ENCODE assay signal across 11 cellular contexts in genomic region chr4:84451546-84451945, GRCh38. TPM values are rescaled to one million over a fixed set of nuclear protein-coding genes. Genes with fewer than 3 reads are reported as not detected.
A peak's percentile ranks its signal among the peaks of the same experiment; 100 is the strongest.
DNase-seq lines count a peak whose midpoint lies in the region; ATAC-seq and TF ChIP-seq lines count a peak whose summit lies in the region.
"Had no signal": no experiment of that assay in that cellular context is flagged by ENCODE, and none has a peak within 500 bp of the region (broad histone marks: within the 10 kb centered on the region; RNA-seq: fewer than 3 reads in every experiment).

No MANE protein-coding gene starts in this region.

- H3K9me3 ChIP-seq in mammary epithelial cell (replicated peaks; ENCODE audit: insufficient read depth, low read length): no peaks in the 10 kb centered on the region

- ATAC-seq in GM21360 (IDR thresholded peaks at IDR 0.05; ENCODE audit: unreplicated experiment): no peak
- ATAC-seq: left cardiac atrium had no signal

- in situ Hi-C loops in mammary epithelial cell (cut with MboI; ENCODE audit: low sequenced_read_pairs in 2 of 2): no loop called here

- 29% methylated on average over 3 of the region's 3 CpGs for WGBS in mammary epithelial cell (ENCODE audit: low coverage, missing lambda C conversion rate)

- no peaks in the 10 kb centered on the region for H3K36me3 ChIP-seq in mammary epithelial cell (ENCODE audit: insufficient read depth, low read length)

- H3K27ac Mint-ChIP-seq in nephron progenitor cell: no peak overlapping the region

- peaks cover 3% of the 10 kb centered on the region for H3K27me3 Mint-ChIP-seq in nephron progenitor cell (ENCODE audit: low read depth, poor library complexity)

- POLR2A ChIA-PET in GM10248 (lab: Yijun Ruan, JAX): no interaction called here

- no peak for DNase-seq in GM10248 (ENCODE audit: extremely low spot score)
- peak; percentile 32 to 50 for DNase-seq in Kasumi-1 (lab: John Stamatoyannopoulos, UW)
- DNase-seq in mammary epithelial cell: no peak
- no peak for DNase-seq in nephron progenitor cell
- no peak for DNase-seq in globus pallidus (ENCODE audit: low spot score)
- DNase-seq in NCI-H2029 treated with DMSO at 0.1 percent for 48 hours (lab: John Stamatoyannopoulos, UW): no peak
- DNase-seq: activated CD4-positive, alpha-beta T cell treated with anti-CD3 and anti-CD28 coated beads for 1 hour; left cardiac atrium; NCI-H2171 treated with DMSO at 0.1 percent for 48 hours had no signal

- peak; percentile 10 for TF ChIP-seq CTCF in GM10248 (IDR thresholded peaks at IDR 0.05; ENCODE audit: control extremely low read depth, extremely low read depth, low read depth, missing control alignments)
- TF ChIP-seq CTCF in mammary epithelial cell (conservative IDR thresholded peaks at IDR 0.05 in 1 of 2, IDR thresholded peaks at IDR 0.05 in 1 of 2; ENCODE audit: extremely low read depth in 1 of 2, insufficient read depth in 1 of 2, low read depth in 1 of 2, low read length in 2 of 2): peak; percentile 52 to 56
- TF ChIP-seq CTCF in nephron progenitor cell (IDR thresholded peaks at IDR 0.05): peak; percentile 51

- CTCF ChIA-PET in GM10248 (lab: Yijun Ruan, JAX) (interaction anchor here (0.9 to 2.0 kb wide), 6 partner anchors 10 to 807 kb away, joined by 3 to 10 read pairs (median 5); no protein-coding TSS in a partner anchor), mammary epithelial cell (lab: Charles Lee; ENCODE audit: low non-redundant PET) (interaction anchor here (0.7 kb wide), 1 partner anchor 15 kb away, joined by 3 read pairs; no protein-coding TSS in a partner anchor)

- H2AFZ ChIP-seq in mammary epithelial cell (ENCODE audit: low read depth, low read length): no peak overlapping the region

- no peak overlapping the region for H3K9ac ChIP-seq in mammary epithelial cell (ENCODE audit: insufficient read depth, low read length)

- peaks cover 13% of the 10 kb centered on the region for H3K4me1 Mint-ChIP-seq in nephron progenitor cell

- no TSS peak for BruUV-seq in mammary epithelial cell (replicated peaks; lab: Mats Ljungman, UMichigan)

- H3K9me3 Mint-ChIP-seq in nephron progenitor cell: no peaks in the 10 kb centered on the region

- H3K27ac ChIP-seq in mammary epithelial cell (ENCODE audit: insufficient read depth, low read depth, low read length): no peak overlapping the region

- no peak overlapping the region for H3K4me2 ChIP-seq in mammary epithelial cell (ENCODE audit: insufficient read depth, low read depth, low read length)

- H4K20me1 ChIP-seq in mammary epithelial cell (ENCODE audit: insufficient read depth, low read length): no peaks in the 10 kb centered on the region

- no peaks in the 10 kb centered on the region for H3K27me3 ChIP-seq in mammary epithelial cell (ENCODE audit: insufficient read depth, low read length)

- no peak overlapping the region for H3K4me3 ChIP-seq in mammary epithelial cell (replicated peaks in 1 of 3; ENCODE audit: insufficient read depth in 1 of 3, low read depth in 2 of 3, low read length in 3 of 3)

- H3K79me2 ChIP-seq in mammary epithelial cell (ENCODE audit: insufficient read depth, low read length): no peaks in the 10 kb centered on the region

- H3K4me3 Mint-ChIP-seq in nephron progenitor cell: no peak overlapping the region

- intact Hi-C loops in mammary epithelial cell (cut with micrococcal nuclease): no loop called here

- H3K36me3 Mint-ChIP-seq in nephron progenitor cell (ENCODE audit: low read depth): no peaks in the 10 kb centered on the region

- H3K4me1 ChIP-seq in mammary epithelial cell (ENCODE audit: insufficient read depth, low read length): no peaks in the 10 kb centered on the region

- dilution Hi-C loops in mammary epithelial cell (cut with HindIII; ENCODE audit: low sequenced_read_pairs): no loop called here

RNA-seq across cellular contexts. Expression of gene NKX6-1, which starts 47.5 kb away (rescaled TPM):
- total RNA-seq in mammary epithelial cell: not detected
- not detected for polyA plus RNA-seq in mammary epithelial cell
- polyA minus RNA-seq in mammary epithelial cell: not detected
- total RNA-seq: left cardiac atrium, temporal lobe had no signal

Comparison
In these comparisons a context has a peak if more than half of its experiments do, and no peak if none do; other contexts are left out.
1. DNase-seq: peak in Kasumi-1 (2 of 2); none in GM10248 (single experiment), mammary epithelial cell (single experiment), nephron progenitor cell (single experiment), globus pallidus (single experiment) and NCI-H2029 treated with DMSO at 0.1 percent for 48 hours (single experiment).
2. Peak in every context shown above with its lines, with median percentiles within 50 percentile points of each other: CTCF ChIP-seq.